Comparison of ENCODE assay signal across 1 cellular context in the genomic region with DNA sequence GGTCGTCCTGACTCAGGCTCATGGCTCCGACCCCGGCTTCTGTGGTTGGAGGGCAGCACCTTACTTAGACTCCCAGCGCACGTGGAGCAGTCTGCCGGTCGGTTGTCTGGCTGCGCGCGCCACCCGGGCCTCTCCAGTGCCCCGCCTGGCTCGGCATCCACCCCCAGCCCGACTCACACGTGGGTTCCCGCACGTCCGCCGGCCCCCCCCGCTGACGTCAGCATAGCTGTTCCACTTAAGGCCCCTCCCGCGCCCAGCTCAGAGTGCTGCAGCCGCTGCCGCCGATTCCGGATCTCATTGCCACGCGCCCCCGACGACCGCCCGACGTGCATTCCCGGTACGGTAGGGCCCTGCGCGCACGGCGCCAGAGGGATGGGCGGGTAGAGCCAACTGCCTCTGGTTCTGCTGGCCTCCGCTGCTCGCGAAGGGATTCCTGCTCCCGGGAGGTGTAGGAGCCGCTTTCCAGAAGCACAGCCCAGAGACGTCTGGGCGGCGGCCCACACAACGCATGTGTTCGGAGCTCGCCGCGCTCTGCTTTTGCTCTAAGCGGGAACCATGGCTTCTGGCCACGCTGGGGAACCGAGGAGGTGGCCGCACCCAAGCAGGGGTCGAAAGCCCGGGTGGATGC.
TF ChIP-seq lines count a peak whose summit lies in the region.

A gene (plus strand): TSS at position 264 of the 628 bp plus-strand sequence. CDS start 2,280 bp downstream, outside the sequence.

TF ChIP-seq in A549, 52 proteins besides CTCF, POLR2A, EP300 and RAD21 (continued from another document):
- TF ChIP-seq GATA3 (IDR thresholded peaks at IDR 0.05; ENCODE audit: borderline replicate concordance) (peak; percentile 83; the same call in 1 of the 2 replicates), PHF8 (IDR thresholded peaks at IDR 0.05; ENCODE audit: borderline replicate concordance, low read depth) (peak; percentile 99), ESRRA (IDR thresholded peaks at IDR 0.05; ENCODE audit: borderline replicate concordance, low read length) (no peak), TP53 (CRISPR knock-in tag; IDR thresholded peaks at IDR 0.05) (peak; percentile 83), HOXA7 (CRISPR knock-in tag; IDR thresholded peaks at IDR 0.05) (no peak), KDM5A (IDR thresholded peaks at IDR 0.05) (no peak), CBX8 (IDR thresholded peaks at IDR 0.05) (no peak), EHF (CRISPR knock-in tag; IDR thresholded peaks at IDR 0.05) (no peak; the same call in 1 of the 2 replicates), MYC (IDR thresholded peaks at IDR 0.05; ENCODE audit: borderline replicate concordance, low read length) (peak; percentile 96), FOSB (CRISPR knock-in tag; IDR thresholded peaks at IDR 0.05) (no peak), ZSCAN20 (CRISPR knock-in tag; IDR thresholded peaks at IDR 0.05) (no peak), SREBF2 (IDR thresholded peaks at IDR 0.05) (no peak), FOXS1 (CRISPR knock-in tag; IDR thresholded peaks at IDR 0.05) (no peak), HDAC2 (IDR thresholded peaks at IDR 0.05) (no peak), RNF2 (IDR thresholded peaks at IDR 0.05; ENCODE audit: borderline replicate concordance, low read depth) (no peak), NR3C1 (IDR thresholded peaks at IDR 0.05) (no peak), HOXB13 (CRISPR knock-in tag; IDR thresholded peaks at IDR 0.05; ENCODE audit: low read depth) (no peak), TFCP2L1 (CRISPR knock-in tag; IDR thresholded peaks at IDR 0.05) (peak; percentile 93; the same call in 1 of the 2 replicates), KDM1A (IDR thresholded peaks at IDR 0.05; ENCODE audit: low read depth) (no peak), MAZ (IDR thresholded peaks at IDR 0.05; ENCODE audit: borderline replicate concordance, low read depth, low read length) (peak; percentile 82; the same call in 1 of the 2 replicates), HOXB5 (CRISPR knock-in tag; IDR thresholded peaks at IDR 0.05) (peak; percentile 92; the same call in 1 of the 2 replicates), JUN (IDR thresholded peaks at IDR 0.05) (peak; percentile 87 to 99; a peak in 4 of 5 replicates), ZC3H11A (IDR thresholded peaks at IDR 0.05) (no peak), CHD2 (IDR thresholded peaks at IDR 0.05; ENCODE audit: low read length, partially characterized antibody) (no peak), BHLHE40 (IDR thresholded peaks at IDR 0.05; ENCODE audit: low read depth, low read length) (peak; percentile 39; the same call in 1 of the 2 replicates)
- TF ChIP-seq, protein P1, sequence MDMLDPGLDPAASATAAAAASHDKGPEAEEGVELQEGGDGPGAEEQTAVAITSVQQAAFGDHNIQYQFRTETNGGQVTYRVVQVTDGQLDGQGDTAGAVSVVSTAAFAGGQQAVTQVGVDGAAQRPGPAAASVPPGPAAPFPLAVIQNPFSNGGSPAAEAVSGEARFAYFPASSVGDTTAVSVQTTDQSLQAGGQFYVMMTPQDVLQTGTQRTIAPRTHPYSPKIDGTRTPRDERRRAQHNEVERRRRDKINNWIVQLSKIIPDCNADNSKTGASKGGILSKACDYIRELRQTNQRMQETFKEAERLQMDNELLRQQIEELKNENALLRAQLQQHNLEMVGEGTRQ (IDR thresholded peaks at IDR 0.05), result peak; percentile 81
- TF ChIP-seq, protein P2, sequence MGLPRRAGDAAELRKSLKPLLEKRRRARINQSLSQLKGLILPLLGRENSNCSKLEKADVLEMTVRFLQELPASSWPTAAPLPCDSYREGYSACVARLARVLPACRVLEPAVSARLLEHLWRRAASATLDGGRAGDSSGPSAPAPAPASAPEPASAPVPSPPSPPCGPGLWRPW (IDR thresholded peaks at IDR 0.05), result no peak
- TF ChIP-seq, protein P3, sequence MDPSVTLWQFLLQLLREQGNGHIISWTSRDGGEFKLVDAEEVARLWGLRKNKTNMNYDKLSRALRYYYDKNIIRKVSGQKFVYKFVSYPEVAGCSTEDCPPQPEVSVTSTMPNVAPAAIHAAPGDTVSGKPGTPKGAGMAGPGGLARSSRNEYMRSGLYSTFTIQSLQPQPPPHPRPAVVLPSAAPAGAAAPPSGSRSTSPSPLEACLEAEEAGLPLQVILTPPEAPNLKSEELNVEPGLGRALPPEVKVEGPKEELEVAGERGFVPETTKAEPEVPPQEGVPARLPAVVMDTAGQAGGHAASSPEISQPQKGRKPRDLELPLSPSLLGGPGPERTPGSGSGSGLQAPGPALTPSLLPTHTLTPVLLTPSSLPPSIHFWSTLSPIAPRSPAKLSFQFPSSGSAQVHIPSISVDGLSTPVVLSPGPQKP (IDR thresholded peaks at IDR 0.05; ENCODE audit: low read depth, low read length), result no peak
- TF ChIP-seq, protein P4, sequence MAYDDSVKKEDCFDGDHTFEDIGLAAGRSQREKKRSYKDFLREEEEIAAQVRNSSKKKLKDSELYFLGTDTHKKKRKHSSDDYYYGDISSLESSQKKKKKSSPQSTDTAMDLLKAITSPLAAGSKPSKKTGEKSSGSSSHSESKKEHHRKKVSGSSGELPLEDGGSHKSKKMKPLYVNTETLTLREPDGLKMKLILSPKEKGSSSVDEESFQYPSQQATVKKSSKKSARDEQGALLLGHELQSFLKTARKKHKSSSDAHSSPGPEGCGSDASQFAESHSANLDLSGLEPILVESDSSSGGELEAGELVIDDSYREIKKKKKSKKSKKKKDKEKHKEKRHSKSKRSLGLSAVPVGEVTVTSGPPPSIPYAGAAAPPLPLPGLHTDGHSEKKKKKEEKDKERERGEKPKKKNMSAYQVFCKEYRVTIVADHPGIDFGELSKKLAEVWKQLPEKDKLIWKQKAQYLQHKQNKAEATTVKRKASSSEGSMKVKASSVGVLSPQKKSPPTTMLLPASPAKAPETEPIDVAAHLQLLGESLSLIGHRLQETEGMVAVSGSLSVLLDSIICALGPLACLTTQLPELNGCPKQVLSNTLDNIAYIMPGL (CRISPR knock-in tag; IDR thresholded peaks at IDR 0.05; ENCODE audit: borderline replicate concordance), result peak; percentile 86; the same call in 1 of the 2 replicates
- TF ChIP-seq, protein P5, sequence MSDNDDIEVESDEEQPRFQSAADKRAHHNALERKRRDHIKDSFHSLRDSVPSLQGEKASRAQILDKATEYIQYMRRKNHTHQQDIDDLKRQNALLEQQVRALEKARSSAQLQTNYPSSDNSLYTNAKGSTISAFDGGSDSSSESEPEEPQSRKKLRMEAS (IDR thresholded peaks at IDR 0.05), result peak; percentile 100
- TF ChIP-seq, protein P6, sequence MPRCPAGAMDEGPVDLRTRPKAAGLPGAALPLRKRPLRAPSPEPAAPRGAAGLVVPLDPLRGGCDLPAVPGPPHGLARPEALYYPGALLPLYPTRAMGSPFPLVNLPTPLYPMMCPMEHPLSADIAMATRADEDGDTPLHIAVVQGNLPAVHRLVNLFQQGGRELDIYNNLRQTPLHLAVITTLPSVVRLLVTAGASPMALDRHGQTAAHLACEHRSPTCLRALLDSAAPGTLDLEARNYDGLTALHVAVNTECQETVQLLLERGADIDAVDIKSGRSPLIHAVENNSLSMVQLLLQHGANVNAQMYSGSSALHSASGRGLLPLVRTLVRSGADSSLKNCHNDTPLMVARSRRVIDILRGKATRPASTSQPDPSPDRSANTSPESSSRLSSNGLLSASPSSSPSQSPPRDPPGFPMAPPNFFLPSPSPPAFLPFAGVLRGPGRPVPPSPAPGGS (IDR thresholded peaks at IDR 0.05), result peak; percentile 98; the same call in 2 of the 3 replicates
- TF ChIP-seq, protein P7, sequence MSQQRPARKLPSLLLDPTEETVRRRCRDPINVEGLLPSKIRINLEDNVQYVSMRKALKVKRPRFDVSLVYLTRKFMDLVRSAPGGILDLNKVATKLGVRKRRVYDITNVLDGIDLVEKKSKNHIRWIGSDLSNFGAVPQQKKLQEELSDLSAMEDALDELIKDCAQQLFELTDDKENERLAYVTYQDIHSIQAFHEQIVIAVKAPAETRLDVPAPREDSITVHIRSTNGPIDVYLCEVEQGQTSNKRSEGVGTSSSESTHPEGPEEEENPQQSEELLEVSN (IDR thresholded peaks at IDR 0.05; ENCODE audit: borderline replicate concordance, low read depth), result peak; percentile 97
- TF ChIP-seq, protein P8, sequence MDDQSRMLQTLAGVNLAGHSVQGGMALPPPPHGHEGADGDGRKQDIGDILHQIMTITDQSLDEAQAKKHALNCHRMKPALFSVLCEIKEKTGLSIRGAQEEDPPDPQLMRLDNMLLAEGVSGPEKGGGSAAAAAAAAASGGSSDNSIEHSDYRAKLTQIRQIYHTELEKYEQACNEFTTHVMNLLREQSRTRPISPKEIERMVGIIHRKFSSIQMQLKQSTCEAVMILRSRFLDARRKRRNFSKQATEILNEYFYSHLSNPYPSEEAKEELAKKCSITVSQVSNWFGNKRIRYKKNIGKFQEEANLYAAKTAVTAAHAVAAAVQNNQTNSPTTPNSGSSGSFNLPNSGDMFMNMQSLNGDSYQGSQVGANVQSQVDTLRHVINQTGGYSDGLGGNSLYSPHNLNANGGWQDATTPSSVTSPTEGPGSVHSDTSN (IDR thresholded peaks at IDR 0.05), result peak; percentile 78
